ENCODE assay signal across 1 cellular context in genomic region chr3:141105828-141106628, GRCh38.
TF ChIP-seq lines count a peak whose summit lies in the region.

No MANE protein-coding gene starts in this region.

TF ChIP-seq in SK-N-SH, 30 proteins besides CTCF, POLR2A, EP300 and RAD21 (continued from another document):
- TF ChIP-seq TAF1 (IDR thresholded peaks at IDR 0.05; ENCODE audit: borderline replicate concordance, low read depth, low read length) (no peak), RFX5 (IDR thresholded peaks at IDR 0.05; ENCODE audit: low read length) (peak; percentile 26; the same call in 1 of the 2 replicates), SIN3A (IDR thresholded peaks at IDR 0.05; ENCODE audit: borderline replicate concordance, low read depth, low read length) (no peak), FOXJ3 (CRISPR knock-in tag; IDR thresholded peaks at IDR 0.05) (no peak), USF1 (IDR thresholded peaks at IDR 0.05; ENCODE audit: borderline replicate concordance, low read depth) (no peak), USF2 (IDR thresholded peaks at IDR 0.05; ENCODE audit: borderline replicate concordance, low read depth, low read length) (no peak)
